Comparison of ENCODE assay signal across 11 cellular contexts in genomic region chr2:154439156-154439555, GRCh38.
DNase-seq lines count a peak whose midpoint lies in the region; ATAC-seq, FAIRE-seq and TF ChIP-seq lines count a peak whose summit lies in the region.
"Had no signal": no experiment of that assay in that cellular context is flagged by ENCODE, and none has a peak within 500 bp of the region (broad histone marks: within the 10 kb centered on the region; RNA-seq: fewer than 3 reads in every experiment).

No MANE protein-coding gene starts in this region.

- no peak for TF ChIP-seq POLR2A in GM12892 (IDR thresholded peaks at IDR 0.05; ENCODE audit: low read depth, low read length)

- peak; percentile 18 for DNase-seq in NCI-H82 (lab: John Stamatoyannopoulos, UW)
- no peak for DNase-seq in NCI-H82 treated with DMSO at 0.1 percent for 48 hours (lab: John Stamatoyannopoulos, UW; ENCODE audit: unreplicated experiment)
- peak; percentile 36 for DNase-seq in NCI-H446 treated with DMSO at 0.1 percent for 48 hours (lab: John Stamatoyannopoulos, UW)
- no peak for DNase-seq in epithelial cell of proximal tubule (ENCODE audit: low read depth)
- peak; percentile 39 for DNase-seq in renal cortical epithelial cell (ENCODE audit: low read depth)
- no peak for DNase-seq in GM12892 (ENCODE audit: insufficient read length)
- no peak for DNase-seq in ecto neural progenitor cell (ENCODE audit: low spot score)
- DNase-seq: activated CD8-positive, alpha-beta T cell treated with anti-CD3 and anti-CD28 coated beads, Interleukin-2, amount 10 ng/mL, durations not matched to agents 7 days and 5 days; AML-193 had no signal

- no peak for FAIRE-seq in GM12892 (lab: Jason Lieb, UNC)

- H3K4me3 ChIP-seq in epithelial cell of proximal tubule (ENCODE audit: low read depth, low read length) = no peak overlapping the region

- peak; percentile 58 for TF ChIP-seq CTCF in epithelial cell of proximal tubule (conservative IDR thresholded peaks at IDR 0.05; ENCODE audit: low read depth, low read length)

- no peak for ATAC-seq in GM19035 (IDR thresholded peaks at IDR 0.05; ENCODE audit: unreplicated experiment)
- ATAC-seq: activated CD8-positive, alpha-beta T cell treated with anti-CD3 and anti-CD28 coated beads, Interleukin-2, amount 10 ng/mL, durations not matched to agents 7 days and 5 days; natural killer cell treated with Interleukin-12 subunit alpha and Interleukin-12 subunit beta and Interleukin-15 and Interleukin-18, amount 100 ng/mL, for 72 hours had no signal

Comparison
In these comparisons a context has a peak if more than half of its experiments do, and no peak if none do; other contexts are left out.
1. DNase-seq: peak in NCI-H82 (single experiment), NCI-H446 treated with DMSO at 0.1 percent for 48 hours (single experiment) and renal cortical epithelial cell (single experiment); none in NCI-H82 treated with DMSO at 0.1 percent for 48 hours (single experiment), epithelial cell of proximal tubule (single experiment), GM12892 (single experiment) and ecto neural progenitor cell (single experiment).